In genomic region chr2:200306969-200307811, GRCh38 we compare ENCODE assay signal across 8 cellular contexts. TPM values are rescaled to one million over a fixed set of nuclear protein-coding genes. Genes with fewer than 3 reads are reported as not detected.
DNase-seq lines count a peak whose midpoint lies in the region; ATAC-seq and TF ChIP-seq lines count a peak whose summit lies in the region.

No MANE protein-coding gene starts in this region.

- H4K8ac ChIP-seq in trophoblast cell (ENCODE audit: low read depth, low read length): peak overlapping the region; percentile 96

- WGBS in trophoblast cell (ENCODE audit: extremely low coverage, insufficient coverage, insufficient read length): no CpG with 5 or more reads among the region's 128 CpGs

- peak in 1 of 2 donors; percentile 57 for TF ChIP-seq POLR2A in Peyer's patch (IDR thresholded peaks at IDR 0.05)

- no peaks in the 10 kb centered on the region for H3K9me2 ChIP-seq in Karpas-422 (replicated peaks; ENCODE audit: insufficient read depth, low read length)

- peaks cover 13% of the 10 kb centered on the region for H3K27me3 Mint-ChIP-seq in activated naive CD8-positive, alpha-beta T cell

- H3K4me2 ChIP-seq in trophoblast cell (ENCODE audit: low read length) (peak overlapping the region; percentile 72), Karpas-422 (ENCODE audit: low read depth, low read length, poor library complexity, severe bottlenecking) (no peak overlapping the region)

- H3K4me3 ChIP-seq in Peyer's patch (peak overlapping the region; percentile 65 to 94 (median 72)), cardiac muscle cell (peak overlapping the region; percentile 99), trophoblast cell (ENCODE audit: low read depth, low read length) (peak overlapping the region; percentile 99), Karpas-422 (ENCODE audit: low read length) (no peak overlapping the region)

- DNase-seq in AG08395 (ENCODE audit: low spot score): peak; percentile 51
- peak; percentile 20 to 80 (median 60) for DNase-seq in Peyer's patch
- DNase-seq in cardiac muscle cell (ENCODE audit: low read depth in 1 of 2, low spot score in 1 of 2): peak; percentile 57 to 68
- peak; percentile 27 to 63 for DNase-seq in trophoblast cell
- DNase-seq in Karpas-422: no peak

- H3K18ac ChIP-seq in trophoblast cell (ENCODE audit: low read length): peak overlapping the region; percentile 99

- H3K79me1 ChIP-seq in trophoblast cell (ENCODE audit: low read length): peaks cover 21% of the 10 kb centered on the region

- no peak overlapping the region for H3K27ac Mint-ChIP-seq in activated naive CD8-positive, alpha-beta T cell

- H2AK5ac ChIP-seq in trophoblast cell (ENCODE audit: low read length): peak overlapping the region; percentile 44

- peak overlapping the region; percentile 99 for H4K91ac ChIP-seq in trophoblast cell (ENCODE audit: low read depth, low read length)

- H4K20me1 ChIP-seq in Karpas-422 (ENCODE audit: insufficient read depth, low read depth, low read length): no peaks in the 10 kb centered on the region

- H3K27me3 ChIP-seq in Peyer's patch (no peaks in the 10 kb centered on the region), cardiac muscle cell (no peaks in the 10 kb centered on the region), trophoblast cell (ENCODE audit: insufficient read depth, low read length) (no peaks in the 10 kb centered on the region), Karpas-422 (ENCODE audit: low read length) (no peaks in the 10 kb centered on the region)

- TF ChIP-seq CTCF in Peyer's patch (IDR thresholded peaks at IDR 0.05): no peak
- no peak for TF ChIP-seq CTCF in cardiac muscle cell (IDR thresholded peaks at IDR 0.05; ENCODE audit: low read depth, low read length)

- H3K4me3 Mint-ChIP-seq in activated naive CD8-positive, alpha-beta T cell: peak overlapping the region; percentile 84

- peak overlapping the region; percentile 100 for H3K4ac ChIP-seq in trophoblast cell (ENCODE audit: low read depth, low read length)

- peaks cover 10% of the 10 kb centered on the region for H3K4me1 Mint-ChIP-seq in activated naive CD8-positive, alpha-beta T cell (ENCODE audit: low read depth)

- H3K79me2 ChIP-seq in trophoblast cell (ENCODE audit: control insufficient read depth, insufficient read depth, low read length, poor library complexity) (peaks cover 21% of the 10 kb centered on the region), Karpas-422 (ENCODE audit: low read length) (no peaks in the 10 kb centered on the region)

- peak overlapping the region; percentile 78 to 98 (median 90) for H3K27ac ChIP-seq in Peyer's patch
- peak overlapping the region; percentile 77 for H3K27ac ChIP-seq in cardiac muscle cell
- H3K27ac ChIP-seq in trophoblast cell (ENCODE audit: low read depth, low read length): peak overlapping the region; percentile 98
- no peak overlapping the region for H3K27ac ChIP-seq in Karpas-422 (ENCODE audit: low read length)

- H3K9me3 ChIP-seq in Peyer's patch (no peaks in the 10 kb centered on the region), cardiac muscle cell (ENCODE audit: low read depth) (no peaks in the 10 kb centered on the region), trophoblast cell (ENCODE audit: insufficient read depth, low read depth, low read length) (no peaks in the 10 kb centered on the region), Karpas-422 (ENCODE audit: low read length) (no peaks in the 10 kb centered on the region)

- H2BK120ac ChIP-seq in trophoblast cell (ENCODE audit: insufficient read depth, low read length, poor library complexity): peak overlapping the region; percentile 99

- H3K9me3 Mint-ChIP-seq in activated naive CD8-positive, alpha-beta T cell (ENCODE audit: low read depth): no peaks in the 10 kb centered on the region

- ATAC-seq in GM18520 (IDR thresholded peaks at IDR 0.05; ENCODE audit: unreplicated experiment) (peak; percentile 33), HG02943 (IDR thresholded peaks at IDR 0.05; ENCODE audit: low read depth, unreplicated experiment) (peak; percentile 55)

- H3K4me1 ChIP-seq in Peyer's patch: peaks cover 0 to 19% (median 2%) of the 10 kb centered on the region in 4 donors
- H3K4me1 ChIP-seq in cardiac muscle cell (ENCODE audit: low read depth): peaks cover 6% of the 10 kb centered on the region
- H3K4me1 ChIP-seq in trophoblast cell (ENCODE audit: control insufficient read depth in 1 of 2, insufficient read depth in 2 of 2, low read length in 2 of 2): peaks cover 11 to 12% of the 10 kb centered on the region in 2 experiments
- no peaks in the 10 kb centered on the region for H3K4me1 ChIP-seq in Karpas-422 (ENCODE audit: low read length)

- peaks cover 2% of the 10 kb centered on the region for H3K36me3 Mint-ChIP-seq in activated naive CD8-positive, alpha-beta T cell

- H3K36me3 ChIP-seq in Peyer's patch (no peaks in the 10 kb centered on the region), cardiac muscle cell (no peaks in the 10 kb centered on the region), trophoblast cell (ENCODE audit: control insufficient read depth in 1 of 2, insufficient read depth in 2 of 2, low read length in 2 of 2) (no peaks in the 10 kb centered on the region), Karpas-422 (ENCODE audit: insufficient read depth, low read length) (no peaks in the 10 kb centered on the region)

- H3K23ac ChIP-seq in trophoblast cell (ENCODE audit: low read length): peak overlapping the region; percentile 67

- H2BK12ac ChIP-seq in trophoblast cell (ENCODE audit: low read length): peak overlapping the region; percentile 76

- H2AFZ ChIP-seq in trophoblast cell (ENCODE audit: insufficient read depth, low read length, poor library complexity) (peak overlapping the region; percentile 73), Karpas-422 (ENCODE audit: low read length) (no peak overlapping the region)

- H4K12ac ChIP-seq in trophoblast cell (ENCODE audit: low read depth, low read length): peak overlapping the region; percentile 92

- H2BK5ac ChIP-seq in trophoblast cell (ENCODE audit: low read depth, low read length, poor library complexity): peak overlapping the region; percentile 98

- peak overlapping the region; percentile 99 for H3K14ac ChIP-seq in trophoblast cell (ENCODE audit: low read length)

- H3K9ac ChIP-seq in trophoblast cell (ENCODE audit: low read length): peak overlapping the region; percentile 99
- H3K9ac ChIP-seq in Karpas-422 (ENCODE audit: low read length): no peak overlapping the region

RNA-seq across cellular contexts. Expression of gene SPATS2L, which starts 0.7 kb away (rescaled TPM):
- total RNA-seq in Peyer's patch: 100 to 1,000 TPM in 3 of 4 donors, 10 to 100 TPM in 1; 99.0 to 142 (median 124) TPM
- total RNA-seq in cardiac muscle cell: 20.0 and 27.8 TPM in 2 replicates
- polyA plus RNA-seq in cardiac muscle cell: 33.3 and 37.4 TPM in 2 replicates
- polyA plus RNA-seq in trophoblast cell (2013): 338 and 348 TPM in 2 replicates
- total RNA-seq in Karpas-422 (2014; rRNA removed; shearing (Covaris generic); ENCODE audit: low replicate concordance): not detected in 2 replicates

Comparison
In these comparisons a context has a peak if more than half of its experiments do, and no peak if none do; other contexts are left out.
1. RNA of gene SPATS2L, which starts 0.7 kb away (total RNA-seq): 99.0 to 142 TPM in Peyer's patch and 20.0 to 27.8 TPM in cardiac muscle cell; not detected in Karpas-422; every median in the first group is over 10 times any median in the second.